ENCODE assay signal across 22 cellular contexts in the genomic region with DNA sequence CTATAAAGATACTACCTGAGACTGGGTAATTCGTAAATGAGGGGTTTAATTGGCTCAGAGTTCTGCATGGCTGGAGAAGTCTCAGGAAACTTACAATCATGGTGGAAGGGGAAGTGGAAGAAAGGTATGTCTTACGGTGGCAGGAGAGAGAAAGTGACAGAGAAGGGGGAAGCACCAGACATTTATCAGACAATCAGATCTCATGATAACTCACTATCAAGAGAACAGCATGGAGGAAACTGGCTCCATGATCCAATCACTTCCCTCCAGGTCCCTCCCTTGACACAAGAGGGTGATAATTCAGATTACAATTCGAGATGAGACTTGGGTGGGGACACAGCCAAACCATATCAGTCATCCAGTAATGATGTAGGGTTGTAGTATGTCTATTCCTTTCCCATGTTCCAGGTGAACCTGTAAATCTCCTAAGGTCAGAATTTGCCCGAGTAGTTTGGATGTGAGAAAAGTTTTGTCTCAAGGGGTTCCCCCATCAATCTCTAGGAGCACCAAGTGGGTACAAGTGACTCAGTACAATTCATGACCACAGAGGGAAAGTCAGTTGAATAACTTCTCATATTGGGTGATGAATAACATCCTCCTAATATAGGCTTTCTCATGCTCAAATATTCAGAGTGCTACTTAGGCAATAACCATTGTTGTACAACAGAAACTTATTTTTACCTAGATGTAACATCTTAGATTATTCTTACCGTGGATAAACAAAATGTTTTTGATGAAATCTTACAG. TPM values are rescaled to one million over a fixed set of nuclear protein-coding genes. Genes with fewer than 3 reads are reported as not detected.
DNase-seq lines count a peak whose midpoint lies in the region; ATAC-seq, FAIRE-seq and TF ChIP-seq lines count a peak whose summit lies in the region.
"Had no signal": no experiment of that assay in that cellular context is flagged by ENCODE, and none has a peak within 500 bp of the region (broad histone marks: within the 10 kb centered on the region; RNA-seq: fewer than 3 reads in every experiment).

No MANE protein-coding gene starts in this region.

- TF ChIP-seq POLR2A in GM12892 (IDR thresholded peaks at IDR 0.05; ENCODE audit: low read depth, low read length): no peak

- no peak for TF ChIP-seq CTCF in astrocyte (IDR thresholded peaks at IDR 0.05; ENCODE audit: insufficient read depth, low read depth, low read length)

- no peak overlapping the region for H3K9ac ChIP-seq in astrocyte (ENCODE audit: low read length)

- H3K27ac Mint-ChIP-seq in astrocyte (ENCODE audit: unreplicated experiment): no peak overlapping the region
- H3K27ac Mint-ChIP-seq: T-helper 2 cell treated with Interferon-gamma antibody and Interleukin-4, amounts not matched to agents 5 μg/mL and 100 μg/mL, for 36 hours had no signal

- H3K36me3 ChIP-seq in astrocyte (ENCODE audit: insufficient read depth, low read length): no peaks in the 10 kb centered on the region
- H3K36me3 ChIP-seq: sigmoid colon, thyroid gland had no signal

- no peak overlapping the region for H3K4me3 ChIP-seq in astrocyte (ENCODE audit: insufficient read depth, low read depth, low read length)
- H3K4me3 ChIP-seq: mucosa of descending colon, sigmoid colon, thyroid gland had no signal

- no peak overlapping the region for H3K27ac ChIP-seq in astrocyte (ENCODE audit: low read depth, low read length)
- H3K27ac ChIP-seq: sigmoid colon, thyroid gland had no signal

- H3K9me3 ChIP-seq in astrocyte (ENCODE audit: insufficient read depth, low read depth, low read length): no peaks in the 10 kb centered on the region
- H3K9me3 ChIP-seq: mucosa of descending colon, sigmoid colon, thyroid gland had no signal

- H3K36me3 Mint-ChIP-seq in astrocyte (ENCODE audit: low read depth, unreplicated experiment): no peaks in the 10 kb centered on the region

- peak; percentile 46 for FAIRE-seq in GM12892 (lab: Jason Lieb, UNC)
- FAIRE-seq in astrocyte (lab: Jason Lieb, UNC): peak; percentile 13
- FAIRE-seq: D721Med had no signal

- no peaks in the 10 kb centered on the region for H3K4me1 Mint-ChIP-seq in astrocyte (ENCODE audit: low read depth, unreplicated experiment)

- no peaks in the 10 kb centered on the region for H3K79me2 ChIP-seq in astrocyte (ENCODE audit: insufficient read depth, low read length)

- H4K20me1 ChIP-seq in astrocyte (ENCODE audit: insufficient read depth, low read length): no peaks in the 10 kb centered on the region

- H3K9me3 Mint-ChIP-seq in astrocyte (ENCODE audit: unreplicated experiment): peaks cover 2% of the 10 kb centered on the region
- H3K9me3 Mint-ChIP-seq: T-helper 2 cell treated with Interferon-gamma antibody and Interleukin-4, amounts not matched to agents 5 μg/mL and 100 μg/mL, for 36 hours had no signal

- intact Hi-C loops in Right ventricle myocardium inferior (cut with DNase I): loop anchor here (10.0 kb wide), 1 partner anchor 352 kb away; a partner anchor contains a TSS

- ATAC-seq in GM18907 (IDR thresholded peaks at IDR 0.05; ENCODE audit: unreplicated experiment): peak; percentile 72
- ATAC-seq in HG02938 (IDR thresholded peaks at IDR 0.05; ENCODE audit: unreplicated experiment): peak; percentile 60
- no peak for ATAC-seq in Right ventricle myocardium inferior
- no peak for ATAC-seq in GM18517 (IDR thresholded peaks at IDR 0.05; ENCODE audit: unreplicated experiment)
- ATAC-seq: mucosa of descending colon had no signal

- H3K4me1 ChIP-seq in astrocyte (ENCODE audit: insufficient read depth, low read length): no peaks in the 10 kb centered on the region
- H3K4me1 ChIP-seq: thyroid gland had no signal

- no peak overlapping the region for H2AFZ ChIP-seq in astrocyte (ENCODE audit: low read depth, low read length)

- H3K4me3 Mint-ChIP-seq in astrocyte (ENCODE audit: unreplicated experiment): no peak overlapping the region
- H3K4me3 Mint-ChIP-seq: T-helper 2 cell treated with Interferon-gamma antibody and Interleukin-4, amounts not matched to agents 5 μg/mL and 100 μg/mL, for 36 hours had no signal

- DNase-seq in GM12892 (ENCODE audit: insufficient read length) (no peak), astrocyte (ENCODE audit: low read depth) (no peak), occipital lobe (lab: John Stamatoyannopoulos, UW) (no peak), Right ventricle myocardium inferior (ENCODE audit: missing footprints) (no peak), nucleus accumbens (lab: John Stamatoyannopoulos, UW) (no peak)
- DNase-seq: activated CD8-positive, alpha-beta memory T cell treated with anti-CD3 and anti-CD28 coated beads, Interleukin-2, amount 50 U/mL, for 48 hours; AML-193; central memory CD4-positive, alpha-beta T cell; effector memory CD4-positive, alpha-beta T cell; GDM1; mucosa of descending colon; NCI-H1930; NCI-H510A treated with DMSO at 0.1 percent for 48 hours; sigmoid colon; stimulated activated CD4-positive, alpha-beta T cell treated with anti-CD3 and anti-CD28 coated beads, Interleukin-4, amount 100 ng/mL, for 24 hours; stimulated activated CD8-positive, alpha-beta memory T cell treated with anti-CD3 and anti-CD28 coated beads, Interleukin-4, amount 100 ng/mL, for 48 hours; thyroid gland had no signal

- H3K27me3 ChIP-seq in astrocyte (ENCODE audit: insufficient read depth, low read length): no peaks in the 10 kb centered on the region
- H3K27me3 ChIP-seq: sigmoid colon, thyroid gland had no signal

- H3K27me3 Mint-ChIP-seq in astrocyte (ENCODE audit: low read depth, unreplicated experiment): peaks cover 3% of the 10 kb centered on the region

- H3K4me2 ChIP-seq in astrocyte (ENCODE audit: low read length): no peak overlapping the region

RNA-seq across cellular contexts. Expression of a gene that starts 39.7 kb away (rescaled TPM):
- polyA plus RNA-seq in GM12892 (2012; ENCODE audit: missing spikeins): 62.5 TPM
- total RNA-seq in astrocyte (173 and 183 TPM in 2 replicates), occipital lobe (171 TPM), Right ventricle myocardium inferior (72.9 TPM)

Comparison
In these comparisons a context has a peak if more than half of its experiments do, and no peak if none do; other contexts are left out.
1. ATAC-seq: peak in GM18907 (single experiment) and HG02938 (single experiment); none in Right ventricle myocardium inferior (single experiment) and GM18517 (single experiment).